30 cellular contexts compared by ENCODE assay signal in the genomic region with DNA sequence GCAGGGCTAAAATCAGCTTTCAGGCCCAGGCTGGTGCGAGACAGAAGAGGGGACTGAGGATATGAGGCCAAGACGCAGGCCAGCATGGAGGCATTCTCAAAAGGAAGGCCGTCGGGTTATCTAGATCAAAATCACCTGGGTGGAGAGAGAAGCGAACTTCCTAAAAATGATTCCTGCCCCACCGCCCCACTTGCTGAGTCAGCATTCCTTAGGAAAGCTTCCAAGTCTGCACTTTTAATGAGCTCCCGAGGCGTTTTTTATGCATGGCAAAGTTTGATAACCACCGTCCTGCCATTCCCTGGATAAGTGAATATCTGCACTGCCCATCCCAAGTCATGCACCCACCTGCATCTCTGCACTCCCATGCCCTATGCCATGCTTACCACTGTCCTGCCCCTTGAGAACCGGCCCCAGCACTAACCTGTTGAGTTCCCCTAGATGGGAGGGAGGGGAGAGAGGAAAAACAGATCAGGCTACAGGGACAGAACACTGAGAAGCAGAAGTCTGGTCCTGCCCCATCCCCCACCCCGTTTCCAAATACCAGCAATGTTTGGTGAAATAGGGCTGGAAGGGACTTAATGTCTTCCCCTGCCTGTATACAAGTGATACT. TPM values are rescaled to one million over a fixed set of nuclear protein-coding genes. Genes with fewer than 3 reads are reported as not detected.
"Had no signal": no experiment of that assay in that cellular context is flagged by ENCODE, and none has a peak within 500 bp of the region (broad histone marks: within the 10 kb centered on the region; RNA-seq: fewer than 3 reads in every experiment).

No MANE protein-coding gene starts in this region.

- H3K36me3 Mint-ChIP-seq: activated naive CD4-positive, alpha-beta T cell treated with anti-CD3 and anti-CD28 coated beads, Interleukin-2, amount 50 U/mL, for 24 hours; activated naive CD8-positive, alpha-beta T cell treated with anti-CD3 and anti-CD28 coated beads, Interleukin-2, amount 10 ng/mL, durations not matched to agents 7 days and 5 days; WTC11 had no signal

- DNase-seq: activated CD4-positive, alpha-beta T cell treated with anti-CD3 and anti-CD28 coated beads for 36 hours; activated CD4-positive, alpha-beta T cell treated with anti-CD3 and anti-CD28 coated beads, Interleukin-2, amount 10 ng/mL, durations not matched to agents 7 days and 5 days; activated CD4-positive, alpha-beta T cell treated with anti-CD3 and anti-CD28 coated beads, Interleukin-2, amount 50 U/mL, for 48 hours; activated CD8-positive, alpha-beta T cell treated with anti-CD3 and anti-CD28 coated beads, Interleukin-2, amount 10 ng/mL, durations not matched to agents 7 days and 5 days; activated gamma-delta T cell; activated naive CD4-positive, alpha-beta T cell treated with Interleukin-2 at 50 U/mL for 16 hours; activated naive CD8-positive, alpha-beta T cell treated with anti-CD3 and anti-CD28 coated beads, Interleukin-2, amount 10 ng/mL, durations not matched to agents 7 days and 5 days; activated T-cell treated with anti-CD3 and anti-CD28 coated beads, Interleukin-2, amount 50 U/mL, for 24 hours; amygdala; Karpas-422; NCI-H1048; NCI-H1105 treated with DMSO at 0.1 percent for 48 hours; NCI-H1436; NCI-H1694; NCI-H1930; NCI-H2081 treated with DMSO at 0.1 percent for 48 hours; NCI-H226; NCI-H446 treated with DMSO at 0.1 percent for 48 hours; NCI-H524; OCI-M1; Right ventricle myocardium superior had no signal

- ATAC-seq: activated CD4-positive, alpha-beta T cell treated with anti-CD3 and anti-CD28 coated beads for 36 hours; activated CD4-positive, CD25-positive, alpha-beta regulatory T cell treated with anti-CD3 and anti-CD28 coated beads, Interleukin-2, amount 50 U/mL, for 24 hours; activated CD8-positive, alpha-beta T cell treated with anti-CD3 and anti-CD28 coated beads, Interleukin-2, amount 10 ng/mL, durations not matched to agents 7 days and 5 days; WTC11 had no signal

- H3K36me3 ChIP-seq: ascending aorta, cardiac muscle cell had no signal

- H3K4me3 Mint-ChIP-seq: activated CD4-positive, alpha-beta T cell treated with anti-CD3 and anti-CD28 coated beads for 36 hours; activated CD4-positive, alpha-beta T cell treated with anti-CD3 and anti-CD28 coated beads, Interleukin-2, amount 10 ng/mL, durations not matched to agents 7 days and 5 days; activated CD8-positive, alpha-beta T cell treated with anti-CD3 and anti-CD28 coated beads, Interleukin-2, amount 10 ng/mL, durations not matched to agents 7 days and 5 days; activated naive CD4-positive, alpha-beta T cell treated with anti-CD3 and anti-CD28 coated beads, Interleukin-2, amount 50 U/mL, for 24 hours; activated naive CD8-positive, alpha-beta T cell treated with anti-CD3 and anti-CD28 coated beads, Interleukin-2, amount 10 ng/mL, durations not matched to agents 7 days and 5 days; activated T-cell treated with anti-CD3 and anti-CD28 coated beads, Interleukin-2, amount 50 U/mL, for 24 hours; central memory CD8-positive, alpha-beta T cell; T-helper 1 cell treated with Interleukin-12 subunit alpha and Interleukin-12 subunit beta and Interleukin-4 antibody, amounts not matched to agents 30 μg/mL and 1 μg/mL, for 36 hours; T-helper 2 cell treated with Interferon-gamma antibody and Interleukin-4, amounts not matched to agents 5 μg/mL and 100 μg/mL, for 36 hours; WTC11 had no signal

- H3K9me3 Mint-ChIP-seq: activated CD4-positive, alpha-beta T cell treated with anti-CD3 and anti-CD28 coated beads, Interleukin-2, amount 10 ng/mL, durations not matched to agents 7 days and 5 days; activated naive CD4-positive, alpha-beta T cell treated with anti-CD3 and anti-CD28 coated beads, Interleukin-2, amount 50 U/mL, for 24 hours; activated naive CD8-positive, alpha-beta T cell treated with anti-CD3 and anti-CD28 coated beads, Interleukin-2, amount 10 ng/mL, durations not matched to agents 7 days and 5 days; activated T-cell treated with anti-CD3 and anti-CD28 coated beads, Interleukin-2, amount 50 U/mL, for 24 hours; activated T-helper 2 cell treated with anti-CD3 and anti-CD28 coated beads, Interferon-gamma antibody, Interleukin-2, Interleukin-4, amounts not matched to agents 10 μg/mL and 5 μg/mL and 100 μg/mL, durations not matched to agents 14 hours and 24 hours and 36 hours; central memory CD8-positive, alpha-beta T cell; T-helper 1 cell treated with Interleukin-12 subunit alpha and Interleukin-12 subunit beta and Interleukin-4 antibody, amounts not matched to agents 30 μg/mL and 1 μg/mL, for 36 hours; T-helper 2 cell treated with Interferon-gamma antibody and Interleukin-4, amounts not matched to agents 5 μg/mL and 100 μg/mL, for 36 hours; WTC11 had no signal

- H3K27ac ChIP-seq: ascending aorta, cardiac muscle cell had no signal

- H3K27ac Mint-ChIP-seq: activated CD4-positive, alpha-beta T cell treated with anti-CD3 and anti-CD28 coated beads for 36 hours; activated CD4-positive, alpha-beta T cell treated with anti-CD3 and anti-CD28 coated beads, Interleukin-2, amount 10 ng/mL, durations not matched to agents 7 days and 5 days; activated CD8-positive, alpha-beta T cell treated with anti-CD3 and anti-CD28 coated beads, Interleukin-2, amount 10 ng/mL, durations not matched to agents 7 days and 5 days; activated naive CD4-positive, alpha-beta T cell treated with anti-CD3 and anti-CD28 coated beads, Interleukin-2, amount 50 U/mL, for 24 hours; activated naive CD8-positive, alpha-beta T cell treated with anti-CD3 and anti-CD28 coated beads, Interleukin-2, amount 10 ng/mL, durations not matched to agents 7 days and 5 days; activated T-cell treated with anti-CD3 and anti-CD28 coated beads, Interleukin-2, amount 50 U/mL, for 24 hours; activated T-helper 2 cell treated with anti-CD3 and anti-CD28 coated beads, Interferon-gamma antibody, Interleukin-2, Interleukin-4, amounts not matched to agents 10 μg/mL and 5 μg/mL and 100 μg/mL, durations not matched to agents 14 hours and 24 hours and 36 hours; T-helper 1 cell treated with Interleukin-12 subunit alpha and Interleukin-12 subunit beta and Interleukin-4 antibody, amounts not matched to agents 30 μg/mL and 1 μg/mL, for 36 hours; T-helper 2 cell treated with Interferon-gamma antibody and Interleukin-4, amounts not matched to agents 5 μg/mL and 100 μg/mL, for 36 hours; WTC11 had no signal

- H3K4me3 ChIP-seq: ascending aorta, cardiac muscle cell had no signal

- H3K4me1 Mint-ChIP-seq: activated CD4-positive, alpha-beta T cell treated with anti-CD3 and anti-CD28 coated beads for 36 hours; activated CD4-positive, alpha-beta T cell treated with anti-CD3 and anti-CD28 coated beads, Interleukin-2, amount 10 ng/mL, durations not matched to agents 7 days and 5 days; activated naive CD4-positive, alpha-beta T cell treated with anti-CD3 and anti-CD28 coated beads, Interleukin-2, amount 50 U/mL, for 24 hours; activated naive CD8-positive, alpha-beta T cell treated with anti-CD3 and anti-CD28 coated beads, Interleukin-2, amount 10 ng/mL, durations not matched to agents 7 days and 5 days; central memory CD8-positive, alpha-beta T cell had no signal

- H3K9me3 ChIP-seq: ascending aorta had no signal

- H3K27me3 ChIP-seq: ascending aorta had no signal

RNA-seq across cellular contexts. Expression of a gene that starts 1.6 kb away (rescaled TPM):
- total RNA-seq: activated CD4-positive, alpha-beta T cell treated with anti-CD3 and anti-CD28 coated beads for 36 hours; activated CD8-positive, alpha-beta T cell treated with anti-CD3 and anti-CD28 coated beads, Interleukin-2, amount 10 ng/mL, durations not matched to agents 7 days and 5 days; activated naive CD8-positive, alpha-beta T cell treated with anti-CD3 and anti-CD28 coated beads, Interleukin-2, amount 10 ng/mL, durations not matched to agents 7 days and 5 days; activated T-helper 2 cell treated with anti-CD3 and anti-CD28 coated beads, Interferon-gamma antibody, Interleukin-2, Interleukin-4, amounts not matched to agents 10 μg/mL and 5 μg/mL and 100 μg/mL, durations not matched to agents 14 hours and 24 hours and 36 hours had no signal
